ENCODE assay signal across 11 cellular contexts in genomic region chr17:15965510-15965909, GRCh38. TPM values are rescaled to one million over a fixed set of nuclear protein-coding genes. Genes with fewer than 3 reads are reported as not detected.
DNase-seq lines count a peak whose midpoint lies in the region; ATAC-seq and TF ChIP-seq lines count a peak whose summit lies in the region.
"Had no signal": no experiment of that assay in that cellular context is flagged by ENCODE, and none has a peak within 500 bp of the region (broad histone marks: within the 10 kb centered on the region; RNA-seq: fewer than 3 reads in every experiment).

No MANE protein-coding gene starts in this region.

- peaks cover 12% of the 10 kb centered on the region for H3K36me3 Mint-ChIP-seq in MCF 10A (ENCODE audit: insufficient read depth, unreplicated experiment)

- no peak for TF ChIP-seq EP300 in upper lobe of left lung (IDR thresholded peaks at IDR 0.05)

- no peak overlapping the region for H3K27ac Mint-ChIP-seq in MCF 10A (ENCODE audit: low read depth, unreplicated experiment)

- no TSS peak for BruUV-seq in MCF 10A (replicated peaks; lab: Mats Ljungman, UMichigan)

- DNase-seq in breast epithelium (ENCODE audit: low spot score in 2 of 2) (no peak), MCF 10A (ENCODE audit: unreplicated experiment) (no peak), SW480 (ENCODE audit: low spot score) (peak; percentile 48), lower lobe of right lung (no peak), upper lobe of left lung (no peak), DMS114 treated with DMSO at 0.1 percent for 48 hours (lab: John Stamatoyannopoulos, UW; ENCODE audit: unreplicated experiment) (no peak), pons (ENCODE audit: low spot score) (no peak)
- DNase-seq: BE2C, cerebellar nuclear complex, left cardiac atrium had no signal

- ATAC-seq in lower lobe of right lung, result peak in 1 of 2 donors; percentile 5
- ATAC-seq in upper lobe of left lung (ENCODE audit: low FRiP score in 2 of 2), result no peak
- no peak for ATAC-seq in GM18505 (IDR thresholded peaks at IDR 0.05; ENCODE audit: unreplicated experiment)

- no peak for TF ChIP-seq CTCF in breast epithelium (IDR thresholded peaks at IDR 0.05)
- TF ChIP-seq CTCF in MCF 10A (IDR thresholded peaks at IDR 0.05; ENCODE audit: unreplicated experiment), result no peak
- TF ChIP-seq CTCF in lower lobe of right lung (IDR thresholded peaks at IDR 0.05), result no peak
- TF ChIP-seq CTCF in upper lobe of left lung (IDR thresholded peaks at IDR 0.05), result no peak

- H3K27me3 ChIP-seq in breast epithelium (no peaks in the 10 kb centered on the region), lower lobe of right lung (ENCODE audit: low read depth) (no peaks in the 10 kb centered on the region), upper lobe of left lung (no peaks in the 10 kb centered on the region)
- H3K27me3 ChIP-seq: BE2C had no signal

- no peaks in the 10 kb centered on the region for H3K36me3 ChIP-seq in breast epithelium
- no peaks in the 10 kb centered on the region for H3K36me3 ChIP-seq in lower lobe of right lung
- no peaks in the 10 kb centered on the region for H3K36me3 ChIP-seq in upper lobe of left lung
- H3K36me3 ChIP-seq: BE2C had no signal

- peak overlapping the region; percentile 70 to 74 for H3K27ac ChIP-seq in breast epithelium
- peak overlapping the region; percentile 63 for H3K27ac ChIP-seq in lower lobe of right lung
- H3K27ac ChIP-seq in upper lobe of left lung, result peak overlapping the region; percentile 67 to 88 (median 84)

- intact Hi-C loops in breast epithelium (cut with DNase I; ENCODE audit: low total_unique reads), result no loop called here
- intact Hi-C loops in MCF 10A (cut with micrococcal nuclease), result no loop called here
- intact Hi-C loops in lower lobe of right lung (cut with DNase I), result no loop called here

- CTCF ChIA-PET in MCF 10A (lab: Yijun Ruan, JAX), result interaction anchor here (1.0 kb wide), 1 partner anchor 16 kb away, joined by 4 read pairs; no protein-coding TSS in a partner anchor

- no peak overlapping the region for H3K4me3 Mint-ChIP-seq in MCF 10A (ENCODE audit: unreplicated experiment)

- TF ChIP-seq POLR2A in breast epithelium (IDR thresholded peaks at IDR 0.05), result no peak
- TF ChIP-seq POLR2A in upper lobe of left lung (IDR thresholded peaks at IDR 0.05), result no peak
- TF ChIP-seq POLR2A in GM18505 (IDR thresholded peaks at IDR 0.05; ENCODE audit: borderline replicate concordance, extremely low read depth, insufficient read depth, insufficient read length), result no peak

- no peaks in the 10 kb centered on the region for H3K9me3 Mint-ChIP-seq in MCF 10A (ENCODE audit: unreplicated experiment)

- peaks cover 33% of the 10 kb centered on the region for H3K4me1 Mint-ChIP-seq in MCF 10A (ENCODE audit: insufficient read depth, unreplicated experiment)

- no peak overlapping the region for H3K4me3 ChIP-seq in breast epithelium
- H3K4me3 ChIP-seq in lower lobe of right lung, result no peak overlapping the region
- H3K4me3 ChIP-seq in upper lobe of left lung, result no peak overlapping the region

- H3K9me3 ChIP-seq in breast epithelium (no peaks in the 10 kb centered on the region), lower lobe of right lung (no peaks in the 10 kb centered on the region), upper lobe of left lung (no peaks in the 10 kb centered on the region)
- H3K9me3 ChIP-seq: BE2C had no signal

- no peaks in the 10 kb centered on the region for H3K27me3 Mint-ChIP-seq in MCF 10A (ENCODE audit: insufficient read depth, unreplicated experiment)

- POLR2A ChIA-PET in MCF 10A (lab: Yijun Ruan, JAX), result interaction anchor here (1.1 to 5.3 kb wide), 4 partner anchors 9 to 316 kb away, joined by 3 to 51 read pairs (median 4); partner anchors contain the start of gene ADORA2B

- 50 to 62% methylated on average over 6 of the region's 6 CpGs for WGBS in upper lobe of left lung, 2 donors

- peaks cover 0 to 10% of the 10 kb centered on the region in 2 donors for H3K4me1 ChIP-seq in breast epithelium
- H3K4me1 ChIP-seq in lower lobe of right lung, result peaks cover 30% of the 10 kb centered on the region
- peaks cover 18 to 27% (median 25%) of the 10 kb centered on the region in 4 donors for H3K4me1 ChIP-seq in upper lobe of left lung
- H3K4me1 ChIP-seq: BE2C had no signal

RNA-seq across cellular contexts. Expression of gene ADORA2B, which starts 20.6 kb away (rescaled TPM):
- total RNA-seq in breast epithelium, result 1 to 10 TPM in 2 of 3 donors, under 1 TPM in 1; 0.48 to 5.6 (median 4.9) TPM
- total RNA-seq in MCF 10A (2022), result 21.7 and 26.0 TPM in 2 replicates
- 6.2 TPM for total RNA-seq in lower lobe of right lung
- 10 to 100 TPM in 3 of 6 donors, 1 to 10 TPM in 3; 4.2 to 18.8 (median 9.4) TPM for total RNA-seq in upper lobe of left lung

RNA-seq across cellular contexts. Expression of gene ZSWIM7, which starts 34.0 kb away (rescaled TPM):
- total RNA-seq in breast epithelium (10 to 100 TPM; 19.7 to 20.9 (median 20.3) TPM), MCF 10A (2022) (44.1 and 63.3 TPM in 2 replicates), lower lobe of right lung (21.3 TPM), upper lobe of left lung (10 to 100 TPM; 20.8 to 30.7 (median 23.4) TPM)

RNA-seq across cellular contexts. Expression of gene TTC19, which starts 34.1 kb away (rescaled TPM):
- total RNA-seq in breast epithelium (100 to 1,000 TPM in 2 of 3 donors, 10 to 100 TPM in 1; 46.4 to 111 (median 105) TPM), MCF 10A (2022) (46.7 and 49.5 TPM in 2 replicates), lower lobe of right lung (36.0 TPM), upper lobe of left lung (100 to 1,000 TPM in 3 of 6 donors, 10 to 100 TPM in 3; 33.2 to 229 (median 92.9) TPM)
